Comparison of ENCODE assay signal across 23 cellular contexts in the genomic region with DNA sequence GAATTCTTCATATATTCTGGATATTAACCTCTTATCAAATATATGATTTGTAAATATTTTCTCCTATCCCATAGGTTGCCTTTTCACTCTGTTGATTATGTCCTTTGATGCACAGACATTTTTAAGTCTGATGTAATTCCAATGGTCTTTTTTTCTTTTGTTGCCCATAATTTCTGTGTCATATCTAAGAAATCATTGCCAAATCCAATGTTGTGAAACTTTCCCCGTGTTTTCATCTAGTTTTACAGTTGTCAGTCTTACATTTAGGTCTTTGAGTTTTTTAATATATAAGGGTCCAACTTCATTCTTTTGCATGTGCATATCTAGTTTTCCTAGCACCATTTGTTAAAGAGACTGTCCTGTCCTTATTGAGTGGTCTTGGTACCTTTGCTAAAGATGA.
A peak's percentile ranks its signal among the peaks of the same experiment; 100 is the strongest.
DNase-seq lines count a peak whose midpoint lies in the region; ATAC-seq and TF ChIP-seq lines count a peak whose summit lies in the region.
"Had no signal": no experiment of that assay in that cellular context is flagged by ENCODE, and none has a peak within 500 bp of the region (broad histone marks: within the 10 kb centered on the region; RNA-seq: fewer than 3 reads in every experiment).

No MANE protein-coding gene starts in this region.

- no peak for TF ChIP-seq POLR2A in ovary (IDR thresholded peaks at IDR 0.05)

- DNase-seq in MCF 10A (ENCODE audit: unreplicated experiment) (peak; percentile 44), mammary epithelial cell (no peak), amniotic epithelial cell (ENCODE audit: low read depth) (peak; percentile 70), fibroblast of pulmonary artery (ENCODE audit: low read depth) (peak; percentile 53), GM13976 (ENCODE audit: low spot score) (no peak), right cardiac atrium (no peak), AG08395 (ENCODE audit: low spot score) (no peak), ovary (no peak)
- DNase-seq: BE2C, DMS53, GDM1, GOT3, HCEC 1CT, Kasumi-1, MM.1S, NCI-H1694, NCI-H2081 treated with DMSO at 0.1 percent for 48 hours, NCI-H446 treated with DMSO at 0.1 percent for 48 hours, NCI-H526 treated with DMSO at 0.1 percent for 48 hours, PC-9, RPMI8226, SHP77, SK-N-SH had no signal

- H3K36me3 Mint-ChIP-seq in MCF 10A (ENCODE audit: insufficient read depth, unreplicated experiment) = peaks cover 59% of the 10 kb centered on the region

- no peaks in the 10 kb centered on the region for H3K27me3 Mint-ChIP-seq in MCF 10A (ENCODE audit: insufficient read depth, unreplicated experiment)

- H2AFZ ChIP-seq in mammary epithelial cell (ENCODE audit: low read depth, low read length) = no peak overlapping the region
- H2AFZ ChIP-seq: PC-9 had no signal

- H3K9me3 ChIP-seq in mammary epithelial cell (replicated peaks; ENCODE audit: insufficient read depth, low read length) (no peaks in the 10 kb centered on the region), right cardiac atrium (ENCODE audit: control insufficient read depth, low read length) (no peaks in the 10 kb centered on the region), ovary (no peaks in the 10 kb centered on the region)
- H3K9me3 ChIP-seq: SK-N-SH had no signal

- H3K9me3 Mint-ChIP-seq in MCF 10A (ENCODE audit: unreplicated experiment) = peaks cover 16% of the 10 kb centered on the region

- H3K79me2 ChIP-seq in mammary epithelial cell (ENCODE audit: insufficient read depth, low read length) = no peaks in the 10 kb centered on the region

- intact Hi-C loops in MCF 10A (cut with micrococcal nuclease) = no loop called here
- intact Hi-C loops in mammary epithelial cell (cut with micrococcal nuclease) = no loop called here
- intact Hi-C loops in right cardiac atrium (cut with DNase I) = no loop called here
- intact Hi-C loops in ovary (cut with DNase I) = no loop called here

- no peak overlapping the region for H3K4me3 Mint-ChIP-seq in MCF 10A (ENCODE audit: unreplicated experiment)

- H3K27ac ChIP-seq in mammary epithelial cell (ENCODE audit: insufficient read depth, low read depth, low read length) (no peak overlapping the region), right cardiac atrium (ENCODE audit: low read length) (no peak overlapping the region), ovary (no peak overlapping the region)
- H3K27ac ChIP-seq: PC-9 had no signal

- no peak for TF ChIP-seq CTCF in MCF 10A (IDR thresholded peaks at IDR 0.05; ENCODE audit: unreplicated experiment)
- TF ChIP-seq CTCF in mammary epithelial cell (conservative IDR thresholded peaks at IDR 0.05 in 1 of 2, IDR thresholded peaks at IDR 0.05 in 1 of 2; ENCODE audit: extremely low read depth in 1 of 2, insufficient read depth in 1 of 2, low read depth in 1 of 2, low read length in 2 of 2) = no peak
- TF ChIP-seq CTCF in fibroblast of pulmonary artery (IDR thresholded peaks at IDR 0.05; ENCODE audit: low read length, missing control alignments) = no peak
- no peak for TF ChIP-seq CTCF in GM13976 (IDR thresholded peaks at IDR 0.05; ENCODE audit: borderline replicate concordance, control extremely low read depth, extremely low read depth, insufficient read depth, missing control alignments)
- no peak for TF ChIP-seq CTCF in ovary (IDR thresholded peaks at IDR 0.05)

- no peaks in the 10 kb centered on the region for H3K4me1 ChIP-seq in mammary epithelial cell (ENCODE audit: insufficient read depth, low read length)
- H3K4me1 ChIP-seq in right cardiac atrium (ENCODE audit: control insufficient read depth, insufficient read depth, low read length) = no peaks in the 10 kb centered on the region
- no peaks in the 10 kb centered on the region for H3K4me1 ChIP-seq in ovary (ENCODE audit: insufficient read depth)
- H3K4me1 ChIP-seq: BE2C had no signal

- WGBS in mammary epithelial cell (ENCODE audit: low coverage, missing lambda C conversion rate) = 100% methylated on average over 1 of the region's 1 CpG
- WGBS in right cardiac atrium = 69% methylated on average over 1 of the region's 1 CpG
- WGBS in ovary, 3 donors = 82 to 90% (median 88%) methylated on average over 1 of the region's 1 CpG

- no peak overlapping the region for H3K9ac ChIP-seq in mammary epithelial cell (ENCODE audit: insufficient read depth, low read length)
- H3K9ac ChIP-seq: SK-N-SH had no signal

- no peak overlapping the region for H3K27ac Mint-ChIP-seq in MCF 10A (ENCODE audit: low read depth, unreplicated experiment)

- CTCF ChIA-PET in MCF 10A (lab: Yijun Ruan, JAX) (no interaction called here), mammary epithelial cell (lab: Charles Lee; ENCODE audit: low non-redundant PET) (no interaction called here)

- no peak for TF ChIP-seq EP300 in ovary (IDR thresholded peaks at IDR 0.05)

- no peak for ATAC-seq in right cardiac atrium

- H3K36me3 ChIP-seq in mammary epithelial cell (ENCODE audit: insufficient read depth, low read length) (peaks cover 5% of the 10 kb centered on the region), ovary (no peaks in the 10 kb centered on the region)

- H3K4me2 ChIP-seq in mammary epithelial cell (ENCODE audit: insufficient read depth, low read depth, low read length) = no peak overlapping the region
- H3K4me2 ChIP-seq: PC-9, SK-N-SH had no signal

- H3K4me3 ChIP-seq in mammary epithelial cell (replicated peaks in 1 of 3; ENCODE audit: insufficient read depth in 1 of 3, low read depth in 2 of 3, low read length in 3 of 3) (no peak overlapping the region), fibroblast of pulmonary artery (replicated peaks; ENCODE audit: low read depth, low read length) (no peak overlapping the region), right cardiac atrium (ENCODE audit: low read length) (no peak overlapping the region), ovary (no peak overlapping the region)
- H3K4me3 ChIP-seq: PC-9 had no signal

- dilution Hi-C loops in mammary epithelial cell (cut with HindIII; ENCODE audit: low sequenced_read_pairs) = no loop called here

- POLR2A ChIA-PET in MCF 10A (lab: Yijun Ruan, JAX) = no interaction called here

- H3K27me3 ChIP-seq in mammary epithelial cell (ENCODE audit: insufficient read depth, low read length) = no peaks in the 10 kb centered on the region
- H3K27me3 ChIP-seq in right cardiac atrium (ENCODE audit: control insufficient read depth, insufficient read depth) = no peaks in the 10 kb centered on the region
- no peaks in the 10 kb centered on the region for H3K27me3 ChIP-seq in ovary
- H3K27me3 ChIP-seq: BE2C had no signal

- H4K20me1 ChIP-seq in mammary epithelial cell (ENCODE audit: insufficient read depth, low read length) = no peaks in the 10 kb centered on the region

- TSS peak; percentile 12 for BruUV-seq in MCF 10A (replicated peaks; lab: Mats Ljungman, UMichigan)
- BruUV-seq in mammary epithelial cell (replicated peaks; lab: Mats Ljungman, UMichigan) = no TSS peak

- no peaks in the 10 kb centered on the region for H3K4me1 Mint-ChIP-seq in MCF 10A (ENCODE audit: insufficient read depth, unreplicated experiment)

- in situ Hi-C loops in mammary epithelial cell (cut with MboI; ENCODE audit: low sequenced_read_pairs in 2 of 2) (no loop called here), GM13976 (cut with MboI; ENCODE audit: low sequenced_read_pairs, unreplicated experiment) (no loop called here)

Comparison
In these comparisons a context has a peak if more than half of its experiments do, and no peak if none do; other contexts are left out.
1. DNase-seq: peak in MCF 10A (single experiment), amniotic epithelial cell (single experiment) and fibroblast of pulmonary artery (single experiment); none in mammary epithelial cell (single experiment), GM13976 (single experiment), right cardiac atrium (0 of 3), AG08395 (single experiment) and ovary (0 of 5).